21 cellular contexts compared by ENCODE assay signal in the genomic region with DNA sequence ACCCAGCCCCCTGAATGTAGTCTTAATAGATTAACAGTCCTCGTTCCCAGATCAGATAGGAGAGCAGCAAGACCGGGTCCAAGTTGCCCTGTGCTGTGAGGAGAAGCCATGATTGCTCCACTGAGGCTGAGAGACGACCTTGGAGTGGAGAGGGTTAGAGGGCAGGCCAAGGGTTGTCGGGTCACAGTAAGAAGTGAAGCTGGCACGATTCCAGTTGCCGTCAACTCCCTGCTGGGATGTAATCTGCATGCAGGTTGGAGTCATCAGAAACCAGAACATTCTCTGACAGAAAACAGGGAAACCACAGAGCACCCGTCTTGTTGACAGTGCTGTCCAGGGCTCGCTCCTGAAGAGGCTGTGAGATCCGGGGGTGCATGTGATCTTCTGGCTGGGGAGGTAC. TPM values are rescaled to one million over a fixed set of nuclear protein-coding genes. Genes with fewer than 3 reads are reported as not detected.
DNase-seq lines count a peak whose midpoint lies in the region; ATAC-seq and TF ChIP-seq lines count a peak whose summit lies in the region.
"Had no signal": no experiment of that assay in that cellular context is flagged by ENCODE, and none has a peak within 500 bp of the region (broad histone marks: within the 10 kb centered on the region; RNA-seq: fewer than 3 reads in every experiment).

No MANE protein-coding gene starts in this region.

- H3K4me1 Mint-ChIP-seq in glutamatergic neuron (ENCODE audit: low read depth, unreplicated experiment), result peaks cover 24% of the 10 kb centered on the region

- H3K4me1 ChIP-seq in upper lobe of right lung, result no peaks in the 10 kb centered on the region
- H3K4me1 ChIP-seq: HAP-1 had no signal

- peaks cover 10% of the 10 kb centered on the region for H3K9me3 Mint-ChIP-seq in glutamatergic neuron (ENCODE audit: unreplicated experiment)
- H3K9me3 Mint-ChIP-seq: HFFc6 had no signal

- H3K9me3 ChIP-seq in upper lobe of right lung, result no peaks in the 10 kb centered on the region
- H3K9me3 ChIP-seq: HAP-1 had no signal

- H3K4me3 Mint-ChIP-seq in glutamatergic neuron (ENCODE audit: unreplicated experiment), result no peak overlapping the region
- H3K4me3 Mint-ChIP-seq: HFFc6 had no signal

- no peaks in the 10 kb centered on the region for H3K27me3 ChIP-seq in upper lobe of right lung

- H3K36me3 ChIP-seq in upper lobe of right lung, result no peaks in the 10 kb centered on the region
- H3K36me3 ChIP-seq: HAP-1 had no signal

- no peak overlapping the region for H3K27ac ChIP-seq in upper lobe of right lung
- H3K27ac ChIP-seq: GM23248, KMS-11, PC-9 had no signal

- H3K27ac Mint-ChIP-seq in glutamatergic neuron (ENCODE audit: unreplicated experiment), result peak overlapping the region; percentile 11
- H3K27ac Mint-ChIP-seq: HFFc6 had no signal

- TF ChIP-seq CTCF in glutamatergic neuron (IDR thresholded peaks at IDR 0.05; ENCODE audit: partially characterized antibody, unreplicated experiment) (no peak), upper lobe of right lung (IDR thresholded peaks at IDR 0.05) (no peak)

- intact Hi-C loops in upper lobe of right lung (cut with DNase I), result no loop called here

- peaks cover 7% of the 10 kb centered on the region for H3K27me3 Mint-ChIP-seq in glutamatergic neuron (ENCODE audit: unreplicated experiment)

- H3K36me3 Mint-ChIP-seq in glutamatergic neuron (ENCODE audit: unreplicated experiment), result no peaks in the 10 kb centered on the region

- H3K4me3 ChIP-seq in upper lobe of right lung, result no peak overlapping the region
- H3K4me3 ChIP-seq: GM23248, HAP-1, PC-9 had no signal

- DNase-seq in NCI-H2171 (lab: John Stamatoyannopoulos, UW), result peak; percentile 4
- DNase-seq in NCI-H2171 treated with DMSO at 0.1 percent for 48 hours (lab: John Stamatoyannopoulos, UW), result no peak
- DNase-seq in glutamatergic neuron, result no peak
- peak; percentile 65 for DNase-seq in mesenteric fat pad (ENCODE audit: low spot score)
- peak; percentile 39 for DNase-seq in upper lobe of right lung
- DNase-seq in nucleus accumbens (lab: John Stamatoyannopoulos, UW), result no peak
- DNase-seq in retina, result no peak
- no peak for DNase-seq in NCI-H2196 treated with DMSO at 0.1 percent for 48 hours (lab: John Stamatoyannopoulos, UW; ENCODE audit: unreplicated experiment)
- DNase-seq: 8988T, ACHN, GM23248, HFFc6, IMR-90, MM.1S, NCI-H1417, NCI-H1694 treated with DMSO at 0.1 percent for 48 hours, NCI-H2081, PC-9, Right ventricle myocardium superior had no signal

- ATAC-seq in upper lobe of right lung, result no peak

RNA-seq across cellular contexts. Expression of a gene that starts 19.0 kb away (rescaled TPM):
- total RNA-seq in glutamatergic neuron (ENCODE audit: unreplicated experiment), result 127 TPM
- total RNA-seq in mesenteric fat pad, result 63.5 TPM
- total RNA-seq in upper lobe of right lung, result 377 TPM

Comparison
In these comparisons a context has a peak if more than half of its experiments do, and no peak if none do; other contexts are left out.
1. DNase-seq: peak in NCI-H2171 (single experiment), mesenteric fat pad (single experiment) and upper lobe of right lung (single experiment); none in NCI-H2171 treated with DMSO at 0.1 percent for 48 hours (single experiment), glutamatergic neuron (single experiment), nucleus accumbens (0 of 56), retina (single experiment) and NCI-H2196 treated with DMSO at 0.1 percent for 48 hours (single experiment).